26 cellular contexts compared by ENCODE assay signal in the genomic region with DNA sequence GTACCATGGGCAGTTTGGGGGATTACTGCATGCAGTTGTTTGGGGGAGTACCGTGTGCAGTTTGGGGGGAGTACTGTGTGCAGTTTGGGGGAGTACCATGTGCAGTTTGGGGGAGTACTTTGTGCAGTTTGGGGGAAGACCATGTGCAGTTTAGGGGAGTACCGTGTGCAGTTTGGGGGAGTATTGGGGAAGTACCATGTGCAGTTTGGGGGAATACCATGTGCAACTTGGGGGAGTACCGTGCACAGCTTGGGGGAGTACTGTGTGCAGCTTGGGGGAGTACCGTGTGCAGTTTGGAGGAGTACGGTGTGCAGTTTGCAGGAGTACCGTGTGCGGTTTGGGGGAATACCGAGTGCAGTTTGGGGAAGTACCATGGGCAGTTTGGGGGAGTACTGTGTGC. TPM values are rescaled to one million over a fixed set of nuclear protein-coding genes. Genes with fewer than 3 reads are reported as not detected.
A peak's percentile ranks its signal among the peaks of the same experiment; 100 is the strongest.
DNase-seq lines count a peak whose midpoint lies in the region; ATAC-seq, FAIRE-seq and TF ChIP-seq lines count a peak whose summit lies in the region.
"Had no signal": no experiment of that assay in that cellular context is flagged by ENCODE, and none has a peak within 500 bp of the region (broad histone marks: within the 10 kb centered on the region; RNA-seq: fewer than 3 reads in every experiment).

No MANE protein-coding gene starts in this region.

- H3K36me3 ChIP-seq in HepG2 (replicated peaks in 1 of 2; ENCODE audit: control insufficient read depth in 1 of 2, insufficient read depth in 2 of 2, low read length in 2 of 2) (no peaks in the 10 kb centered on the region), right lobe of liver (no peaks in the 10 kb centered on the region), osteoblast (ENCODE audit: insufficient read depth, low read length) (no peaks in the 10 kb centered on the region), ovary (no peaks in the 10 kb centered on the region)
- H3K36me3 ChIP-seq: BE2C had no signal

- H3K27ac ChIP-seq in HepG2 (ENCODE audit: extremely low read length, insufficient read depth, low read length) = no peak overlapping the region
- H3K27ac ChIP-seq in right lobe of liver = no peak overlapping the region
- H3K27ac ChIP-seq in osteoblast (ENCODE audit: low read depth, low read length) = no peak overlapping the region
- H3K27ac ChIP-seq in ovary = no peak overlapping the region
- H3K27ac ChIP-seq: 22Rv1, BLaER1 had no signal

- WGBS in HepG2 (ENCODE audit: low lambda C conversion rate) = 50% methylated on average over 8 of the region's 8 CpGs
- 72% methylated on average over 7 of the region's 8 CpGs for WGBS in right lobe of liver (ENCODE audit: insufficient coverage, low coverage, low lambda C conversion rate, missing lambda C conversion rate)
- 85 to 89% (median 87%) methylated on average over 8 of the region's 8 CpGs for WGBS in ovary, 3 donors

- H3K4me3 ChIP-seq in HepG2 (replicated peaks in 1 of 3; ENCODE audit: insufficient read depth in 1 of 3, low read depth in 2 of 3, low read length in 3 of 3) = no peak overlapping the region
- H3K4me3 ChIP-seq in right lobe of liver = no peak overlapping the region
- no peak overlapping the region for H3K4me3 ChIP-seq in osteoblast (ENCODE audit: insufficient read depth, low read length)
- H3K4me3 ChIP-seq in ovary = no peak overlapping the region
- H3K4me3 ChIP-seq: BLaER1, GM12878 had no signal

- DNase-seq in HepG2 (ENCODE audit: low spot score) (no peak), right lobe of liver (no peak), osteoblast (ENCODE audit: insufficient read length, low spot score, missing footprints) (peak; percentile 6), ovary (no peak)
- DNase-seq in activated CD4-positive, alpha-beta T cell treated with anti-CD3 and anti-CD28 coated beads, Interleukin-2, amount 50 U/mL, for 48 hours = no peak
- DNase-seq: ACHN; BE2C; C1 segment of cervical spinal cord; CD4-positive, alpha-beta memory T cell; CD4-positive, CD25-positive, alpha-beta regulatory T cell; COR-L47; DMS 273 treated with DMSO at 0.1 percent for 48 hours; DMS153; DMS53; DMS79; DND-41; EL; GDM1 had no signal

- CTCF ChIA-PET in HepG2 (lab: Yijun Ruan, JAX; ENCODE audit: low intra/inter-chr PET ratio, low total read pairs) = no interaction called here

- H3K9me3 ChIP-seq in HepG2 (ENCODE audit: low read length) (peaks cover 7% of the 10 kb centered on the region; the same call in 1 of the 2 replicates), right lobe of liver (no peaks in the 10 kb centered on the region), osteoblast (ENCODE audit: low read depth, low read length) (no peaks in the 10 kb centered on the region), ovary (no peaks in the 10 kb centered on the region)
- H3K9me3 ChIP-seq: BE2C had no signal

- H2AFZ ChIP-seq in HepG2 (ENCODE audit: low read length) (no peak overlapping the region), osteoblast (ENCODE audit: low read length) (no peak overlapping the region)

- intact Hi-C loops in HepG2 (cut with micrococcal nuclease; ENCODE audit: unreplicated experiment) (no loop called here), right lobe of liver (cut with DNase I) (no loop called here), ovary (cut with DNase I) (no loop called here)

- no peak overlapping the region for H3K4me2 ChIP-seq in HepG2 (ENCODE audit: low read depth, low read length)
- no peak overlapping the region for H3K4me2 ChIP-seq in osteoblast (ENCODE audit: insufficient read depth, low read length)
- H3K4me2 ChIP-seq: BLaER1 had no signal

- TF ChIP-seq RAD21 in HepG2 (CRISPR knock-in tag; IDR thresholded peaks at IDR 0.05) = no peak

- in situ Hi-C loops in HepG2 (cut with HindIII; ENCODE audit: extremely low pct_ligation_motif_present, low pct_unique_long_range_greater_than_20kb) = no loop called here

- POLR2A ChIA-PET in HepG2 (lab: Yijun Ruan, JAX) = no interaction called here

- H3K4me1 ChIP-seq in HepG2 (ENCODE audit: insufficient read depth, low read length) (no peaks in the 10 kb centered on the region), right lobe of liver (no peaks in the 10 kb centered on the region), osteoblast (ENCODE audit: insufficient read depth, low read length) (no peaks in the 10 kb centered on the region), ovary (ENCODE audit: insufficient read depth) (no peaks in the 10 kb centered on the region)

- TF ChIP-seq POLR2A in HepG2 (IDR thresholded peaks at IDR 0.05; ENCODE audit: insufficient read depth in 1 of 2, low read depth in 2 of 2, low read length in 2 of 2) (no peak), right lobe of liver (IDR thresholded peaks at IDR 0.05) (no peak), ovary (IDR thresholded peaks at IDR 0.05) (no peak)

- no peak for ATAC-seq in HepG2
- no peak for ATAC-seq in right lobe of liver
- ATAC-seq: GM12878 had no signal

- H3K27me3 ChIP-seq in HepG2 (ENCODE audit: control insufficient read depth in 1 of 2, insufficient read depth in 2 of 2, low read length in 2 of 2) (peaks cover 0 to 1% of the 10 kb centered on the region in 2 experiments; a peak in 2 of 5 replicates), right lobe of liver (no peaks in the 10 kb centered on the region), osteoblast (ENCODE audit: insufficient read depth, low read length) (no peaks in the 10 kb centered on the region), ovary (no peaks in the 10 kb centered on the region)
- H3K27me3 ChIP-seq: BE2C, BLaER1 had no signal

- no peaks in the 10 kb centered on the region for H4K20me1 ChIP-seq in HepG2 (ENCODE audit: insufficient read depth, low read length)
- no peaks in the 10 kb centered on the region for H4K20me1 ChIP-seq in osteoblast (ENCODE audit: insufficient read depth, low read length)
- H4K20me1 ChIP-seq: BLaER1 had no signal

- H3K79me2 ChIP-seq in HepG2 (ENCODE audit: insufficient read depth, low read length) = no peaks in the 10 kb centered on the region
- no peaks in the 10 kb centered on the region for H3K79me2 ChIP-seq in osteoblast (ENCODE audit: insufficient read depth, low read length)

- no peak for FAIRE-seq in HepG2 (lab: Jason Lieb, UNC)
- FAIRE-seq: GM12878, GM12892, GM18507 had no signal

- BruUV-seq in HepG2 (replicated peaks; lab: Mats Ljungman, UMichigan) = no TSS peak

- TF ChIP-seq CTCF in HepG2 (CRISPR knock-in tag; IDR thresholded peaks at IDR 0.05) = no peak
- TF ChIP-seq CTCF in right lobe of liver (IDR thresholded peaks at IDR 0.05) = no peak
- no peak for TF ChIP-seq CTCF in osteoblast (IDR thresholded peaks at IDR 0.05; ENCODE audit: extremely low read depth, low read depth, low read length)
- no peak for TF ChIP-seq CTCF in ovary (IDR thresholded peaks at IDR 0.05)

- TF ChIP-seq EP300 in HepG2 (IDR thresholded peaks at IDR 0.05; ENCODE audit: low read depth in 2 of 2, low read length in 2 of 2) = no peak
- no peak for TF ChIP-seq EP300 in HepG2 (CRISPR knock-in tag; IDR thresholded peaks at IDR 0.05; ENCODE audit: borderline replicate concordance)
- TF ChIP-seq EP300 in ovary (IDR thresholded peaks at IDR 0.05) = no peak

- no peak overlapping the region for H3K9ac ChIP-seq in HepG2 (ENCODE audit: insufficient read depth, low read depth, low read length)
- H3K9ac ChIP-seq: BLaER1 had no signal

TF ChIP-seq in HepG2, 621 proteins besides CTCF, POLR2A, EP300 and RAD21 (continues in another document):
- TF ChIP-seq MYC (CRISPR knock-in tag; IDR thresholded peaks at IDR 0.05; ENCODE audit: borderline replicate concordance) = no peak

RNA-seq across cellular contexts. Expression of a gene that starts 22.3 kb away (rescaled TPM):
- total RNA-seq in HepG2 (2016; rRNA removed; fragmentation: Illumina TruSeq; extraction: Trizol) (not detected in 2 replicates), right lobe of liver (under 1 TPM in 3 of 6 experiments, not detected in 3; 0.02 to 0.14 (median 0.09) TPM), osteoblast (1.1 and 1.8 TPM in 2 replicates), ovary (1 to 10 TPM in 2 of 7 donors, under 1 TPM in 5; 0.15 to 4.4 (median 0.45) TPM)
- not detected in 2 replicates for total RNA-seq in HepG2 (2016; cell fraction: cytosol; rRNA removed; fragmentation: Illumina TruSeq; extraction: Trizol; ENCODE audit: low read depth)
- not detected in 2 replicates for total RNA-seq in HepG2 (2016; cell fraction: insoluble cytoplasmic fraction; rRNA removed; fragmentation: Illumina TruSeq; extraction: Trizol)
- not detected in 2 replicates for total RNA-seq in HepG2 (2016; cell fraction: membrane; rRNA removed; fragmentation: Illumina TruSeq; extraction: Trizol)
- not detected in 2 replicates for total RNA-seq in HepG2 (2016; cell fraction: nucleus; rRNA removed; fragmentation: Illumina TruSeq; extraction: Trizol)
- polyA plus RNA-seq in HepG2 (2011; rRNA removed) (not detected in 2 replicates), ovary (under 1 TPM; 0.12 to 0.22 TPM)
- polyA plus RNA-seq in HepG2 (2011; cell fraction: cytosol; rRNA removed) = not detected in 2 replicates
- polyA plus RNA-seq in HepG2 (2011; cell fraction: nucleus; rRNA removed) = not detected in 2 replicates
- polyA plus RNA-seq in HepG2 (2012) = 0.56 and 0.76 TPM in 2 replicates
- polyA plus RNA-seq in HepG2 (2016; cell fraction: cytosol; fragmentation: Illumina TruSeq; extraction: Trizol; ENCODE audit: low read depth) = not detected in 2 replicates
- polyA plus RNA-seq in HepG2 (2016; cell fraction: insoluble cytoplasmic fraction; fragmentation: Illumina TruSeq; extraction: Trizol; ENCODE audit: low read depth) = not detected in 2 replicates
- polyA plus RNA-seq in HepG2 (2016; cell fraction: membrane; fragmentation: Illumina TruSeq; extraction: Trizol; ENCODE audit: low read depth) = not detected in 2 replicates
- not detected in 2 replicates for polyA plus RNA-seq in HepG2 (2016; cell fraction: nucleus; fragmentation: Illumina TruSeq; extraction: Trizol; ENCODE audit: insufficient read depth, low read depth)
- not detected in 2 replicates for polyA minus RNA-seq in HepG2 (2011; rRNA and poly(A)+ RNA removed; ENCODE audit: low replicate concordance)
- not detected in 2 replicates for polyA minus RNA-seq in HepG2 (2011; cell fraction: cytosol; rRNA and poly(A)+ RNA removed)
- polyA minus RNA-seq in HepG2 (2011; cell fraction: nucleus; rRNA and poly(A)+ RNA removed) = not detected in 2 replicates
- 74.2 TPM for polyA plus RNA-seq in PFSK-1 (2012; ENCODE audit: insufficient read length, low read depth)
- total RNA-seq: CD8-positive, alpha-beta memory T cell; GM12878 had no signal
- polyA plus RNA-seq: CD14-positive monocyte, GM12878 had no signal
